ENCODE assay signal across 16 cellular contexts in genomic region chr2:119638246-119638645, GRCh38.
"Had no signal": no experiment of that assay in that cellular context is flagged by ENCODE, and none has a peak within 500 bp of the region (broad histone marks: within the 10 kb centered on the region; RNA-seq: fewer than 3 reads in every experiment).

No MANE protein-coding gene starts in this region.

- H3K27ac ChIP-seq: gastrocnemius medialis, heart right ventricle had no signal

- H3K27me3 ChIP-seq: gastrocnemius medialis had no signal

- DNase-seq: cortex of kidney; effector memory CD4-positive, alpha-beta T cell; gastrocnemius medialis; heart right ventricle; kidney glomerular epithelial cell; mammary epithelial cell; naive thymus-derived CD4-positive, alpha-beta T cell; nephron progenitor cell; posterior cingulate gyrus; right cardiac atrium; stimulated activated CD4-positive, alpha-beta T cell treated with anti-CD3 and anti-CD28 coated beads, Interleukin-2, amount 100 ng/mL, for 48 hours had no signal

- ATAC-seq: esophagus mucosa; gastrocnemius medialis; heart right ventricle; left lobe of liver; naive thymus-derived CD4-positive, alpha-beta T cell; right cardiac atrium had no signal

- H3K36me3 ChIP-seq: gastrocnemius medialis, heart right ventricle had no signal

- H3K4me1 Mint-ChIP-seq: central memory CD8-positive, alpha-beta T cell had no signal

- H3K27me3 Mint-ChIP-seq: stimulated activated naive CD8-positive, alpha-beta T cell treated with anti-CD3 and anti-CD28 coated beads, Interleukin-15, Interleukin-2, amounts not matched to agents 100 ng/mL and 50 ng/mL, for 24 hours had no signal

- H3K36me3 Mint-ChIP-seq: naive thymus-derived CD4-positive, alpha-beta T cell had no signal

- H3K4me2 ChIP-seq: smooth muscle cell had no signal

- H3K4me3 ChIP-seq: gastrocnemius medialis, heart right ventricle, smooth muscle cell had no signal

- H3K4me3 Mint-ChIP-seq: central memory CD8-positive, alpha-beta T cell; naive thymus-derived CD4-positive, alpha-beta T cell; nephron progenitor cell; stimulated activated naive CD8-positive, alpha-beta T cell treated with anti-CD3 and anti-CD28 coated beads, Interleukin-15, Interleukin-2, amounts not matched to agents 100 ng/mL and 50 ng/mL, for 24 hours had no signal

- H3K27ac Mint-ChIP-seq: naive thymus-derived CD4-positive, alpha-beta T cell; nephron progenitor cell; stimulated activated naive CD8-positive, alpha-beta T cell treated with anti-CD3 and anti-CD28 coated beads, Interleukin-15, Interleukin-2, amounts not matched to agents 100 ng/mL and 50 ng/mL, for 24 hours had no signal

- H3K9me3 ChIP-seq: gastrocnemius medialis had no signal

- H3K9me3 Mint-ChIP-seq: central memory CD8-positive, alpha-beta T cell; stimulated activated naive CD8-positive, alpha-beta T cell treated with anti-CD3 and anti-CD28 coated beads, Interleukin-15, Interleukin-2, amounts not matched to agents 100 ng/mL and 50 ng/mL, for 24 hours had no signal
